In genomic region chr17:82433560-82434215, GRCh38 we compare ENCODE assay signal across 18 cellular contexts. TPM values are rescaled to one million over a fixed set of nuclear protein-coding genes. Genes with fewer than 3 reads are reported as not detected.
A peak's percentile ranks its signal among the peaks of the same experiment; 100 is the strongest.
DNase-seq lines count a peak whose midpoint lies in the region; ATAC-seq, FAIRE-seq and TF ChIP-seq lines count a peak whose summit lies in the region.
"Had no signal": no experiment of that assay in that cellular context is flagged by ENCODE, and none has a peak within 500 bp of the region (broad histone marks: within the 10 kb centered on the region; RNA-seq: fewer than 3 reads in every experiment).

No MANE protein-coding gene starts in this region.

- H4K20me1 ChIP-seq in K562 (replicated peaks; ENCODE audit: control insufficient read depth, insufficient read depth, low read length) = no peaks in the 10 kb centered on the region

- no peak for ATAC-seq in K562
- ATAC-seq: A549, Panc1, Right ventricle myocardium inferior had no signal

- BruUV-seq in K562 (replicated peaks; lab: Mats Ljungman, UMichigan) = no TSS peak

- H3K4me1 Mint-ChIP-seq in activated T-cell treated with anti-CD3 and anti-CD28 coated beads, Interleukin-2, amount 50 U/mL, for 24 hours (ENCODE audit: low read depth) = peaks cover 20% of the 10 kb centered on the region

- H3K27me3 ChIP-seq in H7 (ENCODE audit: control insufficient read depth, insufficient read depth, low read length) (no peaks in the 10 kb centered on the region), K562 (ENCODE audit: control insufficient read depth in 2 of 2, insufficient read depth in 2 of 2, low read length in 2 of 2) (no peaks in the 10 kb centered on the region), spleen (replicated peaks in 1 of 7) (no peaks in the 10 kb centered on the region)

- H3K36me3 Mint-ChIP-seq in activated T-cell treated with anti-CD3 and anti-CD28 coated beads, Interleukin-2, amount 50 U/mL, for 24 hours (ENCODE audit: low read depth) = peaks cover 39% of the 10 kb centered on the region

- H3K9me3 Mint-ChIP-seq in activated T-cell treated with anti-CD3 and anti-CD28 coated beads, Interleukin-2, amount 50 U/mL, for 24 hours = no peaks in the 10 kb centered on the region

- peak overlapping the region in 1 of 2 experiments; percentile 52; a peak in 2 of 4 replicates for H3K9ac ChIP-seq in K562 (ENCODE audit: insufficient read depth in 1 of 2, low read depth in 2 of 2, low read length in 2 of 2)

- CTCF ChIA-PET in K562 (lab: Yijun Ruan, JAX; ENCODE audit: low intra/inter-chr PET ratio) = no interaction called here

- H3K4me3 Mint-ChIP-seq in activated T-cell treated with anti-CD3 and anti-CD28 coated beads, Interleukin-2, amount 50 U/mL, for 24 hours = no peak overlapping the region

- in situ Hi-C loops in K562 (cut with MboI) = no loop called here
- in situ Hi-C loops in GM13976 (cut with MboI; ENCODE audit: low sequenced_read_pairs, unreplicated experiment) = no loop called here

- H3K36me3 ChIP-seq in H7 (replicated peaks; ENCODE audit: control insufficient read depth, insufficient read depth, low read length) (no peaks in the 10 kb centered on the region), K562 (ENCODE audit: control insufficient read depth, insufficient read depth, low read length) (no peaks in the 10 kb centered on the region), spleen (peaks cover 0 to 84% (median 15%) of the 10 kb centered on the region in 6 donors)

- no peak for TF ChIP-seq CTCF in K562 (IDR thresholded peaks at IDR 0.05 in 2 of 3, conservative IDR thresholded peaks at IDR 0.05 in 1 of 3; ENCODE audit: insufficient read depth in 2 of 3, low read depth in 1 of 3, low read length in 3 of 3)
- no peak for TF ChIP-seq CTCF in spleen (IDR thresholded peaks at IDR 0.05 in 8 of 11, conservative IDR thresholded peaks at IDR 0.05 in 3 of 11)
- no peak for TF ChIP-seq CTCF in GM13976 (IDR thresholded peaks at IDR 0.05; ENCODE audit: borderline replicate concordance, control extremely low read depth, extremely low read depth, insufficient read depth, missing control alignments)

- no peaks in the 10 kb centered on the region for H3K79me2 ChIP-seq in K562 (ENCODE audit: control insufficient read depth, insufficient read depth, low read length)

- TF ChIP-seq POLR2A in K562 (conservative IDR thresholded peaks at IDR 0.05) (no peak), spleen (IDR thresholded peaks at IDR 0.05) (no peak)

- H3K27ac Mint-ChIP-seq in activated T-cell treated with anti-CD3 and anti-CD28 coated beads, Interleukin-2, amount 50 U/mL, for 24 hours = peak overlapping the region; percentile 57

- no peaks in the 10 kb centered on the region for H3K27me3 Mint-ChIP-seq in activated T-cell treated with anti-CD3 and anti-CD28 coated beads, Interleukin-2, amount 50 U/mL, for 24 hours

- no peak overlapping the region for H2AFZ ChIP-seq in K562 (ENCODE audit: low read depth, low read length)

- no peak for TF ChIP-seq RAD21 in K562 (CRISPR knock-in tag; conservative IDR thresholded peaks at IDR 0.05 in 1 of 2, IDR thresholded peaks at IDR 0.05 in 1 of 2)

- H3K27ac ChIP-seq in K562 (ENCODE audit: extremely low read depth, low read depth, low read length) (no peak overlapping the region), spleen (peak overlapping the region in 4 of 8 donors; percentile 60 to 75 (median 62))
- H3K27ac ChIP-seq: A549 had no signal

- no peak overlapping the region for H3K4me2 ChIP-seq in K562 (ENCODE audit: insufficient read depth, low read length)
- H3K4me2 ChIP-seq: A549 had no signal

- POLR2A ChIA-PET in K562 (lab: Yijun Ruan, JAX) = interaction anchor here (0.5 to 1.3 kb wide), 3 partner anchors 9 to 353 kb away, joined by 3 to 5 read pairs (median 4); no protein-coding TSS in a partner anchor

- H3K9me3 ChIP-seq in K562 (replicated peaks; ENCODE audit: control insufficient read depth, insufficient read depth, low read depth, low read length) (no peaks in the 10 kb centered on the region), spleen (no peaks in the 10 kb centered on the region)
- H3K9me3 ChIP-seq: A549, Caco-2 had no signal

- no peak for FAIRE-seq in K562 (lab: Jason Lieb, UNC)
- FAIRE-seq: A549 had no signal

- TF ChIP-seq EP300 in K562 (IDR thresholded peaks at IDR 0.05; ENCODE audit: low read length) = no peak

- intact Hi-C loops in K562 (cut with micrococcal nuclease) = no loop called here
- intact Hi-C loops in spleen (cut with DNase I; ENCODE audit: low total_unique reads) = no loop called here

- H3K4me3 ChIP-seq in H7 (ENCODE audit: insufficient read depth, low read depth, low read length) (no peak overlapping the region), K562 (no peak overlapping the region), spleen (no peak overlapping the region)
- H3K4me3 ChIP-seq: A549 had no signal

- WGBS in K562 (ENCODE audit: insufficient coverage, low coverage, missing lambda C conversion rate) = 75% methylated on average over 23 of the region's 32 CpGs
- 86 to 95% (median 89%) methylated on average over 13 to 32 of the region's 32 CpGs for WGBS in spleen, 5 donors

- no peak for DNase-seq in activated T-cell treated with anti-CD3 and anti-CD28 coated beads, Interleukin-2, amount 50 U/mL, for 24 hours
- DNase-seq in activated T-cell treated with anti-CD3 and anti-CD28 coated beads, Interleukin-2, amount 50 U/mL, for 48 hours = no peak
- DNase-seq in H7 (peak; percentile 50), K562 (ENCODE audit: extremely low read depth in 1 of 4, low spot score in 3 of 4) (no peak), spleen (peak; percentile 79), GM13976 (ENCODE audit: low spot score) (no peak), NOMO-1 treated with DMSO at 0.1 percent for 48 hours (lab: John Stamatoyannopoulos, UW; ENCODE audit: unreplicated experiment) (no peak), cerebellar nuclear complex (lab: John Stamatoyannopoulos, UW) (no peak)
- DNase-seq: Caco-2, HCEC 1CT, KBM-7, NCI-H1092 treated with DMSO at 0.1 percent for 48 hours, NCI-H2081 treated with DMSO at 0.1 percent for 48 hours, NCI-H2227 treated with DMSO at 0.1 percent for 48 hours, NCI-H524 had no signal

- H3K9me1 ChIP-seq in K562 (ENCODE audit: control insufficient read depth, insufficient read depth, low read length) = no peaks in the 10 kb centered on the region

- H3K4me1 ChIP-seq in K562 (replicated peaks in 1 of 2; ENCODE audit: control insufficient read depth in 2 of 2, insufficient read depth in 2 of 2, low read length in 2 of 2) = peaks cover 0 to 43% of the 10 kb centered on the region in 2 experiments; a peak in 2 of 5 replicates
- H3K4me1 ChIP-seq in spleen = peaks cover 0 to 54% (median 16%) of the 10 kb centered on the region in 6 donors
- H3K4me1 ChIP-seq: A549, Caco-2 had no signal

RNA-seq across cellular contexts. Expression of gene OGFOD3, which starts 15.3 kb away (rescaled TPM):
- total RNA-seq in H7 (2014; rRNA removed; shearing (Covaris generic)) = 26.2 and 28.6 TPM in 2 replicates
- 39.5 and 85.3 TPM in 2 replicates for total RNA-seq in K562 (2011; cell fraction: chromatin; rRNA removed; ENCODE audit: low replicate concordance)
- 68.9 and 71.6 TPM in 2 replicates for total RNA-seq in K562 (2011; cell fraction: nucleolus; rRNA removed)
- total RNA-seq in K562 (2011; cell fraction: nucleoplasm; rRNA removed) = 53.3 and 56.9 TPM in 2 replicates
- total RNA-seq in K562 (2014; rRNA removed) = 34.7 and 44.7 TPM in 2 replicates
- 8.9 and 12.3 TPM in 2 replicates for total RNA-seq in K562 (2014; rRNA removed; fragmentation: Illumina TruSeq; extraction: Trizol)
- 18.0 and 18.9 TPM in 2 replicates for total RNA-seq in K562 (2015; rRNA removed; fragmentation: Illumina TruSeq; extraction: Trizol)
- 40.5 and 43.6 TPM in 2 replicates for total RNA-seq in K562 (2021)
- 23.8 and 31.8 TPM in 2 replicates for polyA plus RNA-seq in K562 (2011; rRNA removed)
- 43.8 and 57.1 TPM in 2 replicates for polyA plus RNA-seq in K562 (2011; cell fraction: cytosol; rRNA removed)
- polyA plus RNA-seq in K562 (2011; cell fraction: nucleus; rRNA removed) = 27.5 and 35.1 TPM in 2 replicates
- polyA plus RNA-seq in K562 (2012) = 31.5 and 39.2 TPM in 2 replicates
- 18.3 and 23.3 TPM in 2 replicates for polyA plus RNA-seq in K562 (2014; fragmentation: Illumina TruSeq; extraction: Trizol)
- 1 to 10 TPM in 1 of 2 experiments, under 1 TPM in 1; 0.69 to 1.8 TPM for polyA plus RNA-seq in K562 (2014; fragmentation: Nextera tagmentation; extraction: Ambion mirVana)
- 33.3 and 34.5 TPM in 2 replicates for polyA plus RNA-seq in K562 (2014; rRNA removed)
- polyA minus RNA-seq in K562 (2011; rRNA and poly(A)+ RNA removed) = 15.2 and 19.6 TPM in 2 replicates
- polyA minus RNA-seq in K562 (2011; cell fraction: cytosol; rRNA and poly(A)+ RNA removed) = 27.3 and 39.2 TPM in 2 replicates
- 8.6 and 12.7 TPM in 2 replicates for polyA minus RNA-seq in K562 (2011; cell fraction: nucleus; rRNA and poly(A)+ RNA removed)
- 10 to 100 TPM; 21.3 to 28.1 (median 23.1) TPM for total RNA-seq in spleen
- 10 to 100 TPM; 10.3 to 17.9 (median 12.9) TPM for polyA plus RNA-seq in spleen

RNA-seq across cellular contexts. Expression of gene HEXD, which starts 15.5 kb away (rescaled TPM):
- total RNA-seq in H7 (2014; rRNA removed; shearing (Covaris generic)) = 16.6 and 24.6 TPM in 2 replicates
- total RNA-seq in K562 (2011; cell fraction: chromatin; rRNA removed; ENCODE audit: low replicate concordance) = 73.7 and 159 TPM in 2 replicates
- 83.4 and 88.2 TPM in 2 replicates for total RNA-seq in K562 (2011; cell fraction: nucleolus; rRNA removed)
- 65.7 and 67.2 TPM in 2 replicates for total RNA-seq in K562 (2011; cell fraction: nucleoplasm; rRNA removed)
- 10.5 and 12.3 TPM in 2 replicates for total RNA-seq in K562 (2014; rRNA removed)
- 5.3 and 6.7 TPM in 2 replicates for total RNA-seq in K562 (2014; rRNA removed; fragmentation: Illumina TruSeq; extraction: Trizol)
- 8.3 and 10.0 TPM in 2 replicates for total RNA-seq in K562 (2015; rRNA removed; fragmentation: Illumina TruSeq; extraction: Trizol)
- 16.9 and 17.5 TPM in 2 replicates for total RNA-seq in K562 (2021)
- 20.0 and 22.3 TPM in 2 replicates for polyA plus RNA-seq in K562 (2011; rRNA removed)
- polyA plus RNA-seq in K562 (2011; cell fraction: cytosol; rRNA removed) = 9.6 and 16.9 TPM in 2 replicates
- polyA plus RNA-seq in K562 (2011; cell fraction: nucleus; rRNA removed) = 208 and 322 TPM in 2 replicates
- polyA plus RNA-seq in K562 (2012) = 13.2 and 23.9 TPM in 2 replicates
- polyA plus RNA-seq in K562 (2014; fragmentation: Illumina TruSeq; extraction: Trizol) = 8.7 and 10.9 TPM in 2 replicates
- polyA plus RNA-seq in K562 (2014; fragmentation: Nextera tagmentation; extraction: Ambion mirVana) = 1 to 10 TPM; 1.0 TPM
- 21.9 and 25.3 TPM in 2 replicates for polyA plus RNA-seq in K562 (2014; rRNA removed)
- polyA minus RNA-seq in K562 (2011; rRNA and poly(A)+ RNA removed) = 6.1 and 7.1 TPM in 2 replicates
- 5.5 and 6.5 TPM in 2 replicates for polyA minus RNA-seq in K562 (2011; cell fraction: cytosol; rRNA and poly(A)+ RNA removed)
- polyA minus RNA-seq in K562 (2011; cell fraction: nucleus; rRNA and poly(A)+ RNA removed) = 28.3 and 30.8 TPM in 2 replicates
- total RNA-seq in spleen = 10 to 100 TPM; 62.3 to 88.0 (median 73.5) TPM
- 100 to 1,000 TPM in 2 of 3 donors, 10 to 100 TPM in 1; 86.3 to 272 (median 257) TPM for polyA plus RNA-seq in spleen

RNA-seq across cellular contexts. Expression of gene CYBC1, which starts 16.9 kb away (rescaled TPM):
- 62.8 and 76.1 TPM in 2 replicates for total RNA-seq in H7 (2014; rRNA removed; shearing (Covaris generic))
- 155 and 369 TPM in 2 replicates for total RNA-seq in K562 (2011; cell fraction: chromatin; rRNA removed; ENCODE audit: low replicate concordance)
- total RNA-seq in K562 (2011; cell fraction: nucleolus; rRNA removed) = 226 and 254 TPM in 2 replicates
- 195 and 197 TPM in 2 replicates for total RNA-seq in K562 (2011; cell fraction: nucleoplasm; rRNA removed)
- total RNA-seq in K562 (2014; rRNA removed) = 51.8 and 54.5 TPM in 2 replicates
- total RNA-seq in K562 (2014; rRNA removed; fragmentation: Illumina TruSeq; extraction: Trizol) = 29.5 and 35.8 TPM in 2 replicates
- 47.8 and 50.1 TPM in 2 replicates for total RNA-seq in K562 (2015; rRNA removed; fragmentation: Illumina TruSeq; extraction: Trizol)
- total RNA-seq in K562 (2021) = 71.4 and 71.8 TPM in 2 replicates
- polyA plus RNA-seq in K562 (2011; rRNA removed) = 49.9 TPM in 2 replicates
- polyA plus RNA-seq in K562 (2011; cell fraction: cytosol; rRNA removed) = 58.3 and 104 TPM in 2 replicates
- 149 and 242 TPM in 2 replicates for polyA plus RNA-seq in K562 (2011; cell fraction: nucleus; rRNA removed)
- 74.7 and 93.3 TPM in 2 replicates for polyA plus RNA-seq in K562 (2012)
- 68.5 and 74.8 TPM in 2 replicates for polyA plus RNA-seq in K562 (2014; fragmentation: Illumina TruSeq; extraction: Trizol)
- polyA plus RNA-seq in K562 (2014; fragmentation: Nextera tagmentation; extraction: Ambion mirVana) = 1 to 10 TPM; 1.3 to 3.8 TPM
- 64.3 and 64.8 TPM in 2 replicates for polyA plus RNA-seq in K562 (2014; rRNA removed)
- polyA minus RNA-seq in K562 (2011; rRNA and poly(A)+ RNA removed) = 17.2 and 36.1 TPM in 2 replicates
- polyA minus RNA-seq in K562 (2011; cell fraction: cytosol; rRNA and poly(A)+ RNA removed) = 32.9 and 43.7 TPM in 2 replicates
- polyA minus RNA-seq in K562 (2011; cell fraction: nucleus; rRNA and poly(A)+ RNA removed) = 56.5 and 68.9 TPM in 2 replicates
- 100 to 1,000 TPM; 225 to 333 (median 288) TPM for total RNA-seq in spleen
- polyA plus RNA-seq in spleen = 100 to 1,000 TPM; 105 to 192 (median 132) TPM

RNA-seq across cellular contexts. Expression of gene NARF, which starts 24.9 kb away (rescaled TPM):
- 42.2 and 49.9 TPM in 2 replicates for total RNA-seq in H7 (2014; rRNA removed; shearing (Covaris generic))
- total RNA-seq in K562 (2011; cell fraction: chromatin; rRNA removed; ENCODE audit: low replicate concordance) = 547 and 619 TPM in 2 replicates
- 271 and 284 TPM in 2 replicates for total RNA-seq in K562 (2011; cell fraction: nucleolus; rRNA removed)
- total RNA-seq in K562 (2011; cell fraction: nucleoplasm; rRNA removed) = 322 TPM in 2 replicates
- total RNA-seq in K562 (2014; rRNA removed) (132 and 145 TPM in 2 replicates), K562 (2014; rRNA removed; fragmentation: Illumina TruSeq; extraction: Trizol) (101 and 104 TPM in 2 replicates), K562 (2015; rRNA removed; fragmentation: Illumina TruSeq; extraction: Trizol) (84.1 and 89.0 TPM in 2 replicates), K562 (2021) (272 and 273 TPM in 2 replicates), spleen (100 to 1,000 TPM in 3 of 7 donors, 10 to 100 TPM in 4; 59.5 to 127 (median 93.0) TPM)
- polyA plus RNA-seq in K562 (2011; rRNA removed) (396 and 423 TPM in 2 replicates), K562 (2014; fragmentation: Illumina TruSeq; extraction: Trizol) (218 and 257 TPM in 2 replicates), K562 (2014; fragmentation: Nextera tagmentation; extraction: Ambion mirVana) (100 to 1,000 TPM in 1 of 2 experiments, 10 to 100 TPM in 1; 60.4 to 114 TPM), K562 (2014; rRNA removed) (250 and 261 TPM in 2 replicates), spleen (100 to 1,000 TPM in 2 of 3 donors, 10 to 100 TPM in 1; 75.7 to 117 (median 116) TPM)
- 406 and 485 TPM in 2 replicates for polyA plus RNA-seq in K562 (2011; cell fraction: cytosol; rRNA removed)
- polyA plus RNA-seq in K562 (2011; cell fraction: nucleus; rRNA removed) = 513 and 551 TPM in 2 replicates
- polyA plus RNA-seq in K562 (2012) = 317 and 446 TPM in 2 replicates
- polyA minus RNA-seq in K562 (2011; rRNA and poly(A)+ RNA removed) = 234 and 254 TPM in 2 replicates
- 143 and 160 TPM in 2 replicates for polyA minus RNA-seq in K562 (2011; cell fraction: cytosol; rRNA and poly(A)+ RNA removed)
- polyA minus RNA-seq in K562 (2011; cell fraction: nucleus; rRNA and poly(A)+ RNA removed) = 73.8 and 104 TPM in 2 replicates

Comparison
In these comparisons a context has a peak if more than half of its experiments do, and no peak if none do; other contexts are left out.
1. DNase-seq: peak in H7 (single experiment) and spleen (single experiment); none in activated T-cell treated with anti-CD3 and anti-CD28 coated beads, Interleukin-2, amount 50 U/mL, for 24 hours (single experiment), activated T-cell treated with anti-CD3 and anti-CD28 coated beads, Interleukin-2, amount 50 U/mL, for 48 hours (0 of 2), K562 (0 of 4), GM13976 (single experiment), NOMO-1 treated with DMSO at 0.1 percent for 48 hours (single experiment) and cerebellar nuclear complex (0 of 2).